ENCODE assay signal across 19 cellular contexts in the genomic region with DNA sequence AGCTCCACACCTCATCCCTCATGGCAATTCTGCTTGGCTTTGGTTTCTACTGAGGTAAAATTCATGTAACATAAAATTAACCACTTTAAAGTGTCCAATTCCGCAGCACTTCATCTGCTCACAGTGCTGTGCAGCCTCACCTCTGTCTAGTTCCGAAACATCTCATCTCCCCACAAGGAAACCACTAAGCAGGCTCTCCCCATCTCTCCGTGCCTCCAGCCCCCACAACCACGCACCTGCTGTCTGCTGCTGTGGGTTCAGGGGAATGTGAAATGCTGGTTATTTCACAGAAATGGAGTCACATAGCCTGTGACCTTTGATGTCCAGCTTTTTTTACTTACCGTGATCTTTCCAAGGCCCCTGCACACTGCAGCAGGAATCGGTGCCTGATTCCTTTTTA. TPM values are rescaled to one million over a fixed set of nuclear protein-coding genes. Genes with fewer than 3 reads are reported as not detected.
DNase-seq lines count a peak whose midpoint lies in the region; ATAC-seq and TF ChIP-seq lines count a peak whose summit lies in the region.
"Had no signal": no experiment of that assay in that cellular context is flagged by ENCODE, and none has a peak within 500 bp of the region (broad histone marks: within the 10 kb centered on the region; RNA-seq: fewer than 3 reads in every experiment).

No MANE protein-coding gene starts in this region.

- no peak overlapping the region for H3K9ac ChIP-seq in DND-41 (ENCODE audit: low read depth, low read length)
- H3K9ac ChIP-seq: KMS-11 had no signal

- ATAC-seq in DND-41 (ENCODE audit: insufficient read depth, low read depth) (peak; percentile 63; the same call in 2 of the 3 replicates), T-cell (replicated peaks in 1 of 4) (no peak)
- ATAC-seq: HCT116, mucosa of descending colon, Right ventricle myocardium inferior, SK-N-SH treated with all-trans-retinoic acid at 6 μM for 48 hours had no signal

- H3K9me3 ChIP-seq in DND-41 (ENCODE audit: insufficient read depth, low read length, severe bottlenecking): no peaks in the 10 kb centered on the region
- no peaks in the 10 kb centered on the region for H3K9me3 ChIP-seq in effector memory CD4-positive, alpha-beta T cell (ENCODE audit: control insufficient read depth, low read length)
- H3K9me3 ChIP-seq: mucosa of descending colon, suprapubic skin had no signal

- intact Hi-C loops in CD14-positive monocyte (cut with micrococcal nuclease): no loop called here
- intact Hi-C loops in activated T-helper 1 cell treated with anti-CD3 and anti-CD28 coated beads, Interleukin-12 subunit alpha, Interleukin-12 subunit beta, Interleukin-2, Interleukin-4 antibody, amounts not matched to agents 30 ng/mL and 10 ng/mL and 1 ng/mL, durations not matched to agents 14 hours and 24 hours and 36 hours (cut with micrococcal nuclease): no loop called here
- intact Hi-C loops in posterior vena cava (cut with DNase I): no loop called here

- no peaks in the 10 kb centered on the region for H3K79me2 ChIP-seq in DND-41 (ENCODE audit: insufficient read depth, low read length)

- H3K27me3 Mint-ChIP-seq in CD14-positive monocyte (ENCODE audit: low read depth in 3 of 3) (peaks cover 5 to 21% (median 9%) of the 10 kb centered on the region in 3 donors), T-cell (peaks cover 11 to 14% of the 10 kb centered on the region in 2 donors), osteocyte (ENCODE audit: unreplicated experiment) (peaks cover 5% of the 10 kb centered on the region)
- peaks cover 6% of the 10 kb centered on the region for H3K27me3 Mint-ChIP-seq in activated T-helper 1 cell treated with anti-CD3 and anti-CD28 coated beads, Interleukin-12 subunit alpha, Interleukin-12 subunit beta, Interleukin-2, Interleukin-4 antibody, amounts not matched to agents 30 ng/mL and 10 ng/mL and 1 ng/mL, durations not matched to agents 14 hours and 24 hours and 36 hours (ENCODE audit: insufficient read depth)

- peaks cover 6% of the 10 kb centered on the region; the same call in 1 of the 2 replicates for H4K20me1 ChIP-seq in DND-41 (ENCODE audit: insufficient read depth, low read length)

- peak; percentile 18 for DNase-seq in CD14-positive monocyte (ENCODE audit: low spot score)
- peak; percentile 17 for DNase-seq in DND-41
- no peak for DNase-seq in activated T-helper 1 cell treated with anti-CD3 and anti-CD28 coated beads, Interleukin-12 subunit alpha, Interleukin-12 subunit beta, Interleukin-2, Interleukin-4 antibody, amounts not matched to agents 30 ng/mL and 10 ng/mL and 1 ng/mL, durations not matched to agents 14 hours and 24 hours and 36 hours (ENCODE audit: low spot score)
- peak; percentile 43 for DNase-seq in posterior vena cava (ENCODE audit: low spot score)
- no peak for DNase-seq in effector memory CD4-positive, alpha-beta T cell
- DNase-seq in T-cell: no peak
- no peak for DNase-seq in osteocyte (ENCODE audit: extremely low spot score, unreplicated experiment)
- DNase-seq: central memory CD4-positive, alpha-beta T cell; foreskin fibroblast; mucosa of descending colon; NCI-H1436; NCI-H446 had no signal

- H3K27ac Mint-ChIP-seq in CD14-positive monocyte (no peak overlapping the region), T-cell (no peak overlapping the region), osteocyte (ENCODE audit: unreplicated experiment) (no peak overlapping the region)
- peak overlapping the region; percentile 27 for H3K27ac Mint-ChIP-seq in activated T-helper 1 cell treated with anti-CD3 and anti-CD28 coated beads, Interleukin-12 subunit alpha, Interleukin-12 subunit beta, Interleukin-2, Interleukin-4 antibody, amounts not matched to agents 30 ng/mL and 10 ng/mL and 1 ng/mL, durations not matched to agents 14 hours and 24 hours and 36 hours
- H3K27ac Mint-ChIP-seq: endodermal cell, nephron had no signal

- POLR2A ChIA-PET in T-cell (lab: Charles Lee): no interaction called here

- H3K9me3 Mint-ChIP-seq in CD14-positive monocyte: peaks cover 5 to 33% (median 20%) of the 10 kb centered on the region in 7 donors
- H3K9me3 Mint-ChIP-seq in activated T-helper 1 cell treated with anti-CD3 and anti-CD28 coated beads, Interleukin-12 subunit alpha, Interleukin-12 subunit beta, Interleukin-2, Interleukin-4 antibody, amounts not matched to agents 30 ng/mL and 10 ng/mL and 1 ng/mL, durations not matched to agents 14 hours and 24 hours and 36 hours: peaks cover 12% of the 10 kb centered on the region
- H3K9me3 Mint-ChIP-seq in T-cell: peaks cover 0 to 11% (median 0%) of the 10 kb centered on the region in 3 donors
- peaks cover 2% of the 10 kb centered on the region for H3K9me3 Mint-ChIP-seq in osteocyte (ENCODE audit: unreplicated experiment)

- H3K4me1 Mint-ChIP-seq in CD14-positive monocyte (no peaks in the 10 kb centered on the region), T-cell (no peaks in the 10 kb centered on the region), osteocyte (ENCODE audit: unreplicated experiment) (no peaks in the 10 kb centered on the region)
- H3K4me1 Mint-ChIP-seq in activated T-helper 1 cell treated with anti-CD3 and anti-CD28 coated beads, Interleukin-12 subunit alpha, Interleukin-12 subunit beta, Interleukin-2, Interleukin-4 antibody, amounts not matched to agents 30 ng/mL and 10 ng/mL and 1 ng/mL, durations not matched to agents 14 hours and 24 hours and 36 hours (ENCODE audit: low read depth): peaks cover 23% of the 10 kb centered on the region
- H3K4me1 Mint-ChIP-seq: endodermal cell, nephron had no signal

- no peaks in the 10 kb centered on the region for H3K36me3 ChIP-seq in DND-41 (ENCODE audit: insufficient read depth, low read length)
- H3K36me3 ChIP-seq in effector memory CD4-positive, alpha-beta T cell (ENCODE audit: control insufficient read depth, insufficient read depth, low read length): no peaks in the 10 kb centered on the region
- H3K36me3 ChIP-seq: suprapubic skin had no signal

- no peaks in the 10 kb centered on the region for H3K27me3 ChIP-seq in DND-41 (ENCODE audit: insufficient read depth, low read length, poor library complexity)
- H3K27me3 ChIP-seq in effector memory CD4-positive, alpha-beta T cell (replicated peaks; ENCODE audit: control insufficient read depth, insufficient read depth, low read length, poor library complexity, severe bottlenecking): no peaks in the 10 kb centered on the region
- H3K27me3 ChIP-seq: suprapubic skin had no signal

- H3K4me3 ChIP-seq in DND-41 (ENCODE audit: low read depth in 1 of 2, low read length in 2 of 2): no peak overlapping the region
- no peak overlapping the region for H3K4me3 ChIP-seq in effector memory CD4-positive, alpha-beta T cell (ENCODE audit: insufficient read depth, low read depth, low read length, poor library complexity, severe bottlenecking)
- H3K4me3 ChIP-seq: mucosa of descending colon, suprapubic skin had no signal

- H3K27ac ChIP-seq in DND-41 (ENCODE audit: low read length): no peak overlapping the region
- no peak overlapping the region for H3K27ac ChIP-seq in effector memory CD4-positive, alpha-beta T cell (ENCODE audit: insufficient read depth, low read length, poor library complexity, severe bottlenecking)
- H3K27ac ChIP-seq: KMS-11, suprapubic skin had no signal

- no peak overlapping the region for H3K4me3 Mint-ChIP-seq in CD14-positive monocyte
- H3K4me3 Mint-ChIP-seq in activated T-helper 1 cell treated with anti-CD3 and anti-CD28 coated beads, Interleukin-12 subunit alpha, Interleukin-12 subunit beta, Interleukin-2, Interleukin-4 antibody, amounts not matched to agents 30 ng/mL and 10 ng/mL and 1 ng/mL, durations not matched to agents 14 hours and 24 hours and 36 hours: no peak overlapping the region
- no peak overlapping the region for H3K4me3 Mint-ChIP-seq in T-cell
- H3K4me3 Mint-ChIP-seq in osteocyte (ENCODE audit: unreplicated experiment): no peak overlapping the region
- H3K4me3 Mint-ChIP-seq: endodermal cell, nephron had no signal

- H2AFZ ChIP-seq in DND-41 (ENCODE audit: low read depth, low read length): no peak overlapping the region

- TF ChIP-seq CTCF in CD14-positive monocyte (IDR thresholded peaks at IDR 0.05) (no peak), DND-41 (IDR thresholded peaks at IDR 0.05; ENCODE audit: borderline replicate concordance, extremely low read depth, low read length, poor library complexity, severe bottlenecking) (no peak), osteocyte (IDR thresholded peaks at IDR 0.05) (no peak)

- no peaks in the 10 kb centered on the region for H3K4me1 ChIP-seq in DND-41 (ENCODE audit: insufficient read depth, low read length)
- no peaks in the 10 kb centered on the region for H3K4me1 ChIP-seq in effector memory CD4-positive, alpha-beta T cell (ENCODE audit: control insufficient read depth, insufficient read depth, low read length, poor library complexity, severe bottlenecking)

- CTCF ChIA-PET in T-cell (lab: Charles Lee): no interaction called here

- no peak overlapping the region for H3K4me2 ChIP-seq in DND-41 (ENCODE audit: insufficient read depth, low read length)
- H3K4me2 ChIP-seq: KMS-11 had no signal

- H3K36me3 Mint-ChIP-seq in CD14-positive monocyte: no peaks in the 10 kb centered on the region
- H3K36me3 Mint-ChIP-seq in activated T-helper 1 cell treated with anti-CD3 and anti-CD28 coated beads, Interleukin-12 subunit alpha, Interleukin-12 subunit beta, Interleukin-2, Interleukin-4 antibody, amounts not matched to agents 30 ng/mL and 10 ng/mL and 1 ng/mL, durations not matched to agents 14 hours and 24 hours and 36 hours (ENCODE audit: low read depth): no peaks in the 10 kb centered on the region
- no peaks in the 10 kb centered on the region for H3K36me3 Mint-ChIP-seq in T-cell
- no peaks in the 10 kb centered on the region for H3K36me3 Mint-ChIP-seq in osteocyte (ENCODE audit: unreplicated experiment)

RNA-seq across cellular contexts. Expression of gene GPC1, which starts 7.7 kb away (rescaled TPM):
- polyA plus RNA-seq in CD14-positive monocyte: not detected
- total RNA-seq in activated T-helper 1 cell treated with anti-CD3 and anti-CD28 coated beads, Interleukin-12 subunit alpha, Interleukin-12 subunit beta, Interleukin-2, Interleukin-4 antibody, amounts not matched to agents 30 ng/mL and 10 ng/mL and 1 ng/mL, durations not matched to agents 14 hours and 24 hours and 36 hours: 6.2 and 6.5 TPM in 2 replicates
- total RNA-seq in posterior vena cava (10 to 100 TPM; 69.5 to 83.1 TPM), T-cell (1 to 10 TPM; 1.3 to 2.6 (median 1.8) TPM), osteocyte (148 and 149 TPM in 2 replicates)

Comparison
In these comparisons a context has a peak if more than half of its experiments do, and no peak if none do; other contexts are left out.
1. DNase-seq: peak in CD14-positive monocyte (single experiment), DND-41 (single experiment) and posterior vena cava (single experiment); none in activated T-helper 1 cell treated with anti-CD3 and anti-CD28 coated beads, Interleukin-12 subunit alpha, Interleukin-12 subunit beta, Interleukin-2, Interleukin-4 antibody, amounts not matched to agents 30 ng/mL and 10 ng/mL and 1 ng/mL, durations not matched to agents 14 hours and 24 hours and 36 hours (single experiment), effector memory CD4-positive, alpha-beta T cell (0 of 3), T-cell (0 of 34) and osteocyte (single experiment).